18 cellular contexts compared by ENCODE assay signal in genomic region chr18:38297910-38298309, GRCh38.
"Had no signal": no experiment of that assay in that cellular context is flagged by ENCODE, and none has a peak within 500 bp of the region (broad histone marks: within the 10 kb centered on the region; RNA-seq: fewer than 3 reads in every experiment).

No MANE protein-coding gene starts in this region.

- H3K9me3 ChIP-seq: adrenal gland, gastrocnemius medialis, prostate gland, right lobe of liver, upper lobe of right lung had no signal

- H3K4me3 ChIP-seq: adrenal gland, cardiac muscle cell, gastrocnemius medialis, lung, prostate gland, right lobe of liver, upper lobe of right lung had no signal

- H3K36me3 ChIP-seq: adrenal gland, cardiac muscle cell, gastrocnemius medialis, prostate gland, right lobe of liver, upper lobe of right lung had no signal

- H3K27ac ChIP-seq: adrenal gland, cardiac muscle cell, gastrocnemius medialis, prostate gland, right lobe of liver, upper lobe of right lung, VCaP had no signal

- DNase-seq: activated CD4-positive, alpha-beta memory T cell treated with anti-CD3 and anti-CD28 coated beads for 36 hours; activated CD4-positive, alpha-beta T cell treated with anti-CD3 and anti-CD28 coated beads for 36 hours; activated effector memory CD4-positive, alpha-beta T cell treated with Interleukin-2 at 50 U/mL for 16 hours; activated naive CD4-positive, alpha-beta T cell treated with anti-CD3 and anti-CD28 coated beads, Interleukin-2, amount 50 U/mL, for 16 hours; activated T-cell treated with anti-CD3 and anti-CD28 coated beads, Interleukin-2, amount 50 U/mL, for 4 hours; adrenal gland; erythroblast; gastrocnemius medialis; left colon; midbrain; right lobe of liver; stimulated activated naive CD8-positive, alpha-beta T cell treated with anti-CD3 and anti-CD28 coated beads, Interleukin-15, Interleukin-2, amounts not matched to agents 100 U/mL and 50 U/mL, for 24 hours; T1000; upper lobe of right lung had no signal

- H3K27me3 ChIP-seq: adrenal gland, cardiac muscle cell, gastrocnemius medialis, right lobe of liver, upper lobe of right lung had no signal
